12 cellular contexts compared by ENCODE assay signal in the genomic region with DNA sequence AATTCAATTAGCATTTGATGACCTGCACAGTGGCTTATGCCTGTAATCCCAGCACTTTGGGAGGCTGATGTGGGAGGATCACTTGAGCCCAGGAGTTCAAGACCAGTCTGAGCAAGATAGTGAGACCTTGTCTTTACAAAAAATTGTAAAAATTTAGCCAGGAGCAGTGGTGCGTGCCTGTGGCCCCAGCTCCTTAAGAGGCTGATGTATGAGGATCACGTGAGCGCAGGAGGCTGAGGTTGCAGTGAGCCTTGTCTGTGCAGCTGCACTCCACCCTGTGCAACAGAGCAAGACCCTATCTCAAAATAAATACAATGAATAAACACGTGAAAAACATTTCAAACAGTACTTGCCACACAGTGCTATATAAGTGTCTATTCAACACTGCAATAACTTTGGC. TPM values are rescaled to one million over a fixed set of nuclear protein-coding genes. Genes with fewer than 3 reads are reported as not detected.
DNase-seq lines count a peak whose midpoint lies in the region; ATAC-seq and TF ChIP-seq lines count a peak whose summit lies in the region.
"Had no signal": no experiment of that assay in that cellular context is flagged by ENCODE, and none has a peak within 500 bp of the region (broad histone marks: within the 10 kb centered on the region; RNA-seq: fewer than 3 reads in every experiment).

No MANE protein-coding gene starts in this region.

- intact Hi-C loops in posterior cingulate gyrus (cut with DNase I), result loop anchor here (10.0 kb wide), 2 partner anchors 71 to 491 kb away; no protein-coding TSS in a partner anchor

- peak overlapping the region; percentile 45 for H3K4me3 ChIP-seq in coronary artery
- H3K4me3 ChIP-seq: ascending aorta had no signal

- H3K27ac ChIP-seq in coronary artery, result peak overlapping the region in 1 of 2 donors; percentile 60
- H3K27ac ChIP-seq: ascending aorta had no signal

- in situ Hi-C loops in G401 (cut with HindIII; ENCODE audit: low sequenced_read_pairs), result no loop called here

- ATAC-seq in GM21360 (IDR thresholded peaks at IDR 0.05; ENCODE audit: unreplicated experiment) (peak; percentile 83), HG03135 (IDR thresholded peaks at IDR 0.05; ENCODE audit: unreplicated experiment) (peak; percentile 58)

- peak; percentile 11 for DNase-seq in COLO668 (lab: John Stamatoyannopoulos, UW; ENCODE audit: unreplicated experiment)
- no peak for DNase-seq in coronary artery (ENCODE audit: low spot score)
- DNase-seq in HUDEP-2 (lab: John Stamatoyannopoulos, UW; ENCODE audit: unreplicated experiment in 76 of 76), result no peak
- no peak for DNase-seq in G401 (ENCODE audit: low spot score)
- DNase-seq in stimulated activated CD4-positive, alpha-beta T cell treated with anti-CD3 and anti-CD28 coated beads, Interleukin-4, amount 100 ng/mL, for 4 hours, result no peak
- no peak for DNase-seq in posterior cingulate gyrus
- DNase-seq: activated CD4-positive, alpha-beta T cell treated with anti-CD3 and anti-CD28 coated beads, Interleukin-2, amount 10 ng/mL, durations not matched to agents 7 days and 5 days; BE2C; stimulated activated CD4-positive, alpha-beta T cell treated with anti-CD3 and anti-CD28 coated beads, Interleukin-2, amount 100 ng/mL, for 48 hours had no signal

- no peak for TF ChIP-seq CTCF in coronary artery (IDR thresholded peaks at IDR 0.05)

RNA-seq across cellular contexts. Expression of gene ABCA1, which starts 4.2 kb away (rescaled TPM):
- 8.2 and 13.7 TPM in 2 replicates for total RNA-seq in G401 (2014; rRNA removed; shearing (Covaris generic))
